28 cellular contexts compared by ENCODE assay signal in the genomic region with DNA sequence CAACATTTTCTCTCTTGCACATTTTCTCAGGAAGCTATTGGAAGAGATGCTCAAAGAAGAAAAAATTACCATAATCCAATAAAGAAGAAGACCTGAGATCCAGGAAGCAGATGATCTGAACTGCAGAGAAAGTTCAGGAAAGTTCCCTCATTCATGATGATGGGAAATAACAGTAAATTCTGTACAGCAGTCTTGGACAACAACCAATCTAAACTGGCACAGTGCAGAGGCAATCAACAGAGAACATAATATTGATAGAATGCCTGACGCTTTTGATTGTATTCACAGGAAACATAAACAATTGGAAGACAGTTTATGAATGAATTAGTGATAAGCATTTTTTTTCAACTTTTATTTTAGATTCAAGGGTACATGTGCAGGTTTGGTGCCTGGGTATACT.
"Had no signal": no experiment of that assay in that cellular context is flagged by ENCODE, and none has a peak within 500 bp of the region (broad histone marks: within the 10 kb centered on the region; RNA-seq: fewer than 3 reads in every experiment).

No MANE protein-coding gene starts in this region.

- H3K27me3 ChIP-seq: stomach, suprapubic skin, testis, thyroid gland, tibial artery, tibial nerve, transverse colon, upper lobe of left lung, upper lobe of right lung, uterus, vagina had no signal

- H3K36me3 Mint-ChIP-seq: stimulated activated effector memory CD8-positive, alpha-beta T cell treated with anti-CD3 and anti-CD28 coated beads, Interleukin-12 subunit alpha, Interleukin-12 subunit beta, amount 100 ng/mL, for 72 hours; stimulated activated memory B cell treated with anti-CD40 and anti-IgM and Interleukin-4, amounts not matched to agents 10 μg/mL and 1 μg/mL and 100 μg/mL, for 72 hours; stimulated activated naive B cell treated with anti-CD40 and anti-IgM and Interleukin-4, amounts not matched to agents 10 μg/mL and 1 μg/mL and 100 μg/mL, for 72 hours; type B pancreatic cell had no signal

- H3K4me1 Mint-ChIP-seq: stimulated activated effector memory CD8-positive, alpha-beta T cell treated with anti-CD3 and anti-CD28 coated beads, Interleukin-12 subunit alpha, Interleukin-12 subunit beta, amount 100 ng/mL, for 72 hours; stimulated activated memory B cell treated with anti-CD40 and anti-IgM and Interleukin-4, amounts not matched to agents 10 μg/mL and 1 μg/mL and 100 μg/mL, for 72 hours; stimulated activated naive B cell treated with anti-CD40 and anti-IgM and Interleukin-4, amounts not matched to agents 10 μg/mL and 1 μg/mL and 100 μg/mL, for 72 hours; stimulated activated naive CD8-positive, alpha-beta T cell treated with anti-CD3 and anti-CD28 coated beads, Interleukin-15, amount 100 ng/mL, for 72 hours had no signal

- H3K4me3 ChIP-seq: stomach, suprapubic skin, testis, thoracic aorta, thyroid gland, tibial artery, tibial nerve, transverse colon, upper lobe of left lung, upper lobe of right lung, uterus, vagina had no signal

- ATAC-seq: stimulated activated effector memory CD8-positive, alpha-beta T cell treated with anti-CD3 and anti-CD28 coated beads, Interleukin-12 subunit alpha, Interleukin-12 subunit beta, amount 100 ng/mL, for 72 hours; stimulated activated memory B cell treated with anti-CD40 and anti-IgM and Interleukin-4, amounts not matched to agents 10 μg/mL and 1 μg/mL and 100 μg/mL, for 72 hours; stimulated activated naive B cell treated with anti-CD40 and anti-IgM and Interleukin-4, amounts not matched to agents 10 μg/mL and 1 μg/mL and 100 μg/mL, for 72 hours; stimulated activated naive CD8-positive, alpha-beta T cell treated with anti-CD3 and anti-CD28 coated beads, Interleukin-15, amount 100 ng/mL, for 72 hours; stimulated activated naive CD8-positive, alpha-beta T cell treated with anti-CD3 and anti-CD28 coated beads, Interleukin-15, Interleukin-2, amounts not matched to agents 100 U/mL and 50 U/mL, for 24 hours; upper lobe of right lung had no signal

- H3K36me3 ChIP-seq: stomach, suprapubic skin, thoracic aorta, thyroid gland, tibial artery, tibial nerve, transverse colon, upper lobe of left lung, upper lobe of right lung, uterus, vagina had no signal

- DNase-seq: stimulated activated CD4-positive, alpha-beta T cell treated with anti-CD3 and anti-CD28 coated beads, Interleukin-2, amount 100 ng/mL, for 48 hours; stimulated activated CD4-positive, alpha-beta T cell treated with anti-CD3 and anti-CD28 coated beads, Interleukin-4, amount 100 ng/mL, for 1 hour; stimulated activated CD4-positive, alpha-beta T cell treated with anti-CD3 and anti-CD28 coated beads, Interleukin-4, amount 100 ng/mL, for 24 hours; stimulated activated CD4-positive, alpha-beta T cell treated with anti-CD3 and anti-CD28 coated beads, Interleukin-4, amount 100 ng/mL, for 4 hours; stimulated activated CD8-positive, alpha-beta memory T cell treated with anti-CD3 and anti-CD28 coated beads, Interleukin-4, amount 100 ng/mL, for 48 hours; stimulated activated naive B cell treated with anti-CD40 and anti-IgM and Interleukin-4, amounts not matched to agents 10 μg/mL and 1 μg/mL and 100 μg/mL, for 72 hours; stimulated activated naive CD4-positive, alpha-beta T cell; stimulated activated naive CD4-positive, alpha-beta T cell treated with Interleukin-2 at 50 U/mL for 16 hours; stimulated activated naive CD8-positive, alpha-beta T cell treated with anti-CD3 and anti-CD28 coated beads, Interleukin-15, amount 100 ng/mL, for 72 hours; stimulated activated naive CD8-positive, alpha-beta T cell treated with anti-CD3 and anti-CD28 coated beads, Interleukin-15, Interleukin-2, amounts not matched to agents 100 U/mL and 50 U/mL, for 24 hours; stomach; substantia nigra; testis; thyroid gland; tibial artery; transverse colon; trophoblast cell; upper lobe of left lung; upper lobe of right lung; uterus had no signal

- H3K4me1 ChIP-seq: stomach, suprapubic skin, testis, thyroid gland, tibial artery, tibial nerve, transverse colon, upper lobe of left lung, upper lobe of right lung, uterus, vagina had no signal

- H3K27ac ChIP-seq: stomach, suprapubic skin, testis, thoracic aorta, thyroid gland, tibial artery, tibial nerve, transverse colon, upper lobe of left lung, upper lobe of right lung, uterus, vagina had no signal

- H3K27ac Mint-ChIP-seq: stimulated activated effector memory CD8-positive, alpha-beta T cell treated with anti-CD3 and anti-CD28 coated beads, Interleukin-12 subunit alpha, Interleukin-12 subunit beta, amount 100 ng/mL, for 72 hours; stimulated activated memory B cell treated with anti-CD40 and anti-IgM and Interleukin-4, amounts not matched to agents 10 μg/mL and 1 μg/mL and 100 μg/mL, for 72 hours; stimulated activated naive B cell treated with anti-CD40 and anti-IgM and Interleukin-4, amounts not matched to agents 10 μg/mL and 1 μg/mL and 100 μg/mL, for 72 hours; stimulated activated naive CD8-positive, alpha-beta T cell treated with anti-CD3 and anti-CD28 coated beads, Interleukin-15, amount 100 ng/mL, for 72 hours; stimulated activated naive CD8-positive, alpha-beta T cell treated with anti-CD3 and anti-CD28 coated beads, Interleukin-15, Interleukin-2, amounts not matched to agents 100 ng/mL and 50 ng/mL, for 24 hours; type B pancreatic cell had no signal

- H3K27me3 Mint-ChIP-seq: stimulated activated memory B cell treated with anti-CD40 and anti-IgM and Interleukin-4, amounts not matched to agents 10 μg/mL and 1 μg/mL and 100 μg/mL, for 72 hours; stimulated activated naive B cell treated with anti-CD40 and anti-IgM and Interleukin-4, amounts not matched to agents 10 μg/mL and 1 μg/mL and 100 μg/mL, for 72 hours; stimulated activated naive CD8-positive, alpha-beta T cell treated with anti-CD3 and anti-CD28 coated beads, Interleukin-15, amount 100 ng/mL, for 72 hours; stimulated activated naive CD8-positive, alpha-beta T cell treated with anti-CD3 and anti-CD28 coated beads, Interleukin-15, Interleukin-2, amounts not matched to agents 100 ng/mL and 50 ng/mL, for 24 hours; type B pancreatic cell had no signal

- H3K4me3 Mint-ChIP-seq: stimulated activated effector memory CD8-positive, alpha-beta T cell treated with anti-CD3 and anti-CD28 coated beads, Interleukin-12 subunit alpha, Interleukin-12 subunit beta, amount 100 ng/mL, for 72 hours; stimulated activated memory B cell treated with anti-CD40 and anti-IgM and Interleukin-4, amounts not matched to agents 10 μg/mL and 1 μg/mL and 100 μg/mL, for 72 hours; stimulated activated naive B cell treated with anti-CD40 and anti-IgM and Interleukin-4, amounts not matched to agents 10 μg/mL and 1 μg/mL and 100 μg/mL, for 72 hours; stimulated activated naive CD8-positive, alpha-beta T cell treated with anti-CD3 and anti-CD28 coated beads, Interleukin-15, amount 100 ng/mL, for 72 hours; stimulated activated naive CD8-positive, alpha-beta T cell treated with anti-CD3 and anti-CD28 coated beads, Interleukin-15, Interleukin-2, amounts not matched to agents 100 ng/mL and 50 ng/mL, for 24 hours; type B pancreatic cell had no signal

- H3K9me3 Mint-ChIP-seq: stimulated activated memory B cell treated with anti-CD40 and anti-IgM and Interleukin-4, amounts not matched to agents 10 μg/mL and 1 μg/mL and 100 μg/mL, for 72 hours; stimulated activated naive B cell treated with anti-CD40 and anti-IgM and Interleukin-4, amounts not matched to agents 10 μg/mL and 1 μg/mL and 100 μg/mL, for 72 hours; stimulated activated naive CD8-positive, alpha-beta T cell treated with anti-CD3 and anti-CD28 coated beads, Interleukin-15, Interleukin-2, amounts not matched to agents 100 ng/mL and 50 ng/mL, for 24 hours; type B pancreatic cell had no signal
